Comparison of ENCODE assay signal across 11 cellular contexts in genomic region chr6:3794092-3794491, GRCh38. TPM values are rescaled to one million over a fixed set of nuclear protein-coding genes. Genes with fewer than 3 reads are reported as not detected.
DNase-seq lines count a peak whose midpoint lies in the region; ATAC-seq lines count a peak whose summit lies in the region.
"Had no signal": no experiment of that assay in that cellular context is flagged by ENCODE, and none has a peak within 500 bp of the region (broad histone marks: within the 10 kb centered on the region; RNA-seq: fewer than 3 reads in every experiment).

No MANE protein-coding gene starts in this region.

- DNase-seq in Right ventricle myocardium superior (no peak), left ventricle myocardium superior (no peak), cerebellar cortex (ENCODE audit: low spot score) (no peak), NCI-H128 (lab: John Stamatoyannopoulos, UW; ENCODE audit: unreplicated experiment) (no peak), HCEC 1CT (no peak)
- DNase-seq: activated naive CD4-positive, alpha-beta T cell; DMS79; NCI-H446 had no signal

- intact Hi-C loops in Right ventricle myocardium superior (cut with DNase I) (no loop called here), left ventricle myocardium superior (cut with micrococcal nuclease) (no loop called here)

- ATAC-seq in Right ventricle myocardium superior (ENCODE audit: poor library complexity) (peak; percentile 25), left ventricle myocardium superior (no peak), HG02798 (IDR thresholded peaks at IDR 0.05; ENCODE audit: poor library complexity, unreplicated experiment) (peak; percentile 66), HG03571 (IDR thresholded peaks at IDR 0.05; ENCODE audit: unreplicated experiment) (peak; percentile 63), HG03135 (IDR thresholded peaks at IDR 0.05; ENCODE audit: unreplicated experiment) (no peak)

RNA-seq across cellular contexts. Expression of gene PXDC1, which starts 42.6 kb away (rescaled TPM):
- 24.3 TPM for total RNA-seq in Right ventricle myocardium superior
- 25.0 TPM for total RNA-seq in left ventricle myocardium superior

RNA-seq across cellular contexts. Expression of gene FAM50B, which starts 55.1 kb away (rescaled TPM):
- total RNA-seq in Right ventricle myocardium superior (28.9 TPM), left ventricle myocardium superior (28.2 TPM)

Comparison
In these comparisons a context has a peak if more than half of its experiments do, and no peak if none do; other contexts are left out.
1. ATAC-seq: peak in Right ventricle myocardium superior (single experiment), HG02798 (single experiment) and HG03571 (single experiment); none in left ventricle myocardium superior (single experiment) and HG03135 (single experiment).